In genomic region chr10:1158066-1158465, GRCh38 we compare ENCODE assay signal across 29 cellular contexts.
"Had no signal": no experiment of that assay in that cellular context is flagged by ENCODE, and none has a peak within 500 bp of the region (broad histone marks: within the 10 kb centered on the region; RNA-seq: fewer than 3 reads in every experiment).

No MANE protein-coding gene starts in this region.

- H3K27me3 ChIP-seq: brain microvascular endothelial cell, colonic mucosa, dorsolateral prefrontal cortex, foreskin keratinocyte, gastrocnemius medialis, heart left ventricle had no signal

- DNase-seq: activated CD4-positive, alpha-beta memory T cell treated with anti-CD3 and anti-CD28 coated beads for 36 hours; activated CD4-positive, alpha-beta T cell treated with anti-CD3 and anti-CD28 coated beads for 36 hours; activated CD4-positive, alpha-beta T cell treated with anti-CD3 and anti-CD28 coated beads, Interleukin-2, amount 10 ng/mL, durations not matched to agents 24 days and 14 days; activated CD4-positive, CD25-positive, alpha-beta regulatory T cell; activated CD8-positive, alpha-beta memory T cell treated with anti-CD3 and anti-CD28 coated beads, Interleukin-2, amount 50 U/mL, for 4 hours; activated CD8-positive, alpha-beta T cell treated with anti-CD3 and anti-CD28 coated beads, Interleukin-2, amount 10 ng/mL, durations not matched to agents 7 days and 5 days; activated gamma-delta T cell treated with Interleukin-2 at 50 U/mL for 16 hours; activated naive CD4-positive, alpha-beta T cell treated with anti-CD3 and anti-CD28 coated beads, Interleukin-2, amount 50 U/mL, for 16 hours; activated naive CD4-positive, alpha-beta T cell treated with Interleukin-2 at 50 U/mL for 16 hours; activated T-cell treated with anti-CD3 and anti-CD28 coated beads, Interleukin-2, amount 50 U/mL, for 1 hour; activated T-cell treated with anti-CD3 and anti-CD28 coated beads, Interleukin-2, amount 50 U/mL, for 48 hours; amniotic stem cell; anterior cingulate cortex; brain microvascular endothelial cell; caudate nucleus; colonic mucosa; effector memory CD4-positive, alpha-beta T cell; endodermal cell; foreskin keratinocyte; gastrocnemius medialis; glutamatergic neuron; T-helper 2 cell had no signal

- ATAC-seq: activated CD4-positive, alpha-beta T cell treated with anti-CD3 and anti-CD28 coated beads for 36 hours; activated CD8-positive, alpha-beta memory T cell treated with anti-CD3 and anti-CD28 coated beads, Interleukin-2, amount 10 ng/mL, durations not matched to agents 7 days and 5 days; activated CD8-positive, alpha-beta T cell treated with anti-CD3 and anti-CD28 coated beads, Interleukin-2, amount 10 ng/mL, durations not matched to agents 7 days and 5 days; esophagus mucosa; foreskin keratinocyte; gastrocnemius medialis; heart left ventricle had no signal

- H3K36me3 ChIP-seq: brain microvascular endothelial cell, colonic mucosa, gastrocnemius medialis, heart left ventricle had no signal

- H3K4me1 ChIP-seq: colonic mucosa, foreskin keratinocyte, gastrocnemius medialis, heart left ventricle had no signal

- H3K9me3 ChIP-seq: colonic mucosa, gastrocnemius medialis, heart left ventricle had no signal

- H3K27ac ChIP-seq: brain microvascular endothelial cell, colonic mucosa, dorsolateral prefrontal cortex, foreskin keratinocyte, gastrocnemius medialis, heart left ventricle had no signal

- H3K4me1 Mint-ChIP-seq: activated CD4-positive, alpha-beta T cell treated with anti-CD3 and anti-CD28 coated beads for 36 hours; activated CD4-positive, alpha-beta T cell treated with anti-CD3 and anti-CD28 coated beads, Interleukin-2, amount 10 ng/mL, durations not matched to agents 24 days and 14 days; activated CD8-positive, alpha-beta memory T cell treated with anti-CD3 and anti-CD28 coated beads, Interleukin-2, amount 10 ng/mL, durations not matched to agents 7 days and 5 days had no signal

- H3K9me3 Mint-ChIP-seq: activated CD4-positive, alpha-beta memory T cell treated with anti-CD3 and anti-CD28 coated beads for 36 hours; activated CD4-positive, alpha-beta T cell treated with anti-CD3 and anti-CD28 coated beads, Interleukin-2, amount 10 ng/mL, durations not matched to agents 24 days and 14 days; activated T-helper 1 cell treated with anti-CD3 and anti-CD28 coated beads, Interleukin-12 subunit alpha, Interleukin-12 subunit beta, Interleukin-2, Interleukin-4 antibody, amounts not matched to agents 30 ng/mL and 10 ng/mL and 1 ng/mL, durations not matched to agents 14 hours and 24 hours and 36 hours; activated T-helper 2 cell treated with anti-CD3 and anti-CD28 coated beads, Interferon-gamma antibody, Interleukin-2, Interleukin-4, amounts not matched to agents 10 μg/mL and 5 μg/mL and 100 μg/mL, durations not matched to agents 14 hours and 24 hours and 36 hours; endodermal cell had no signal

- H3K27ac Mint-ChIP-seq: activated CD4-positive, alpha-beta memory T cell treated with anti-CD3 and anti-CD28 coated beads for 36 hours; activated CD4-positive, alpha-beta T cell treated with anti-CD3 and anti-CD28 coated beads for 36 hours; activated CD4-positive, alpha-beta T cell treated with anti-CD3 and anti-CD28 coated beads, Interleukin-2, amount 10 ng/mL, durations not matched to agents 24 days and 14 days; activated CD8-positive, alpha-beta memory T cell treated with anti-CD3 and anti-CD28 coated beads, Interleukin-2, amount 10 ng/mL, durations not matched to agents 7 days and 5 days; activated CD8-positive, alpha-beta T cell treated with anti-CD3 and anti-CD28 coated beads, Interleukin-2, amount 10 ng/mL, durations not matched to agents 7 days and 5 days; activated naive CD8-positive, alpha-beta T cell; activated T-helper 1 cell treated with anti-CD3 and anti-CD28 coated beads, Interleukin-12 subunit alpha, Interleukin-12 subunit beta, Interleukin-2, Interleukin-4 antibody, amounts not matched to agents 30 ng/mL and 10 ng/mL and 1 ng/mL, durations not matched to agents 14 hours and 24 hours and 36 hours; activated T-helper 2 cell treated with anti-CD3 and anti-CD28 coated beads, Interferon-gamma antibody, Interleukin-2, Interleukin-4, amounts not matched to agents 10 μg/mL and 5 μg/mL and 100 μg/mL, durations not matched to agents 14 hours and 24 hours and 36 hours; endodermal cell had no signal

- H3K4me3 ChIP-seq: colonic mucosa, dorsolateral prefrontal cortex, gastrocnemius medialis had no signal

- H3K36me3 Mint-ChIP-seq: activated CD4-positive, alpha-beta memory T cell treated with anti-CD3 and anti-CD28 coated beads for 36 hours; activated CD8-positive, alpha-beta memory T cell treated with anti-CD3 and anti-CD28 coated beads, Interleukin-2, amount 10 ng/mL, durations not matched to agents 7 days and 5 days; activated naive CD8-positive, alpha-beta T cell had no signal

- H3K4me3 Mint-ChIP-seq: activated CD4-positive, alpha-beta memory T cell treated with anti-CD3 and anti-CD28 coated beads for 36 hours; activated CD4-positive, alpha-beta T cell treated with anti-CD3 and anti-CD28 coated beads for 36 hours; activated CD4-positive, alpha-beta T cell treated with anti-CD3 and anti-CD28 coated beads, Interleukin-2, amount 10 ng/mL, durations not matched to agents 24 days and 14 days; activated CD8-positive, alpha-beta memory T cell treated with anti-CD3 and anti-CD28 coated beads, Interleukin-2, amount 10 ng/mL, durations not matched to agents 7 days and 5 days; activated CD8-positive, alpha-beta T cell treated with anti-CD3 and anti-CD28 coated beads, Interleukin-2, amount 10 ng/mL, durations not matched to agents 7 days and 5 days; activated naive CD8-positive, alpha-beta T cell; activated T-helper 1 cell treated with anti-CD3 and anti-CD28 coated beads, Interleukin-12 subunit alpha, Interleukin-12 subunit beta, Interleukin-2, Interleukin-4 antibody, amounts not matched to agents 30 ng/mL and 10 ng/mL and 1 ng/mL, durations not matched to agents 14 hours and 24 hours and 36 hours; endodermal cell had no signal

- H3K27me3 Mint-ChIP-seq: activated CD4-positive, alpha-beta T cell treated with anti-CD3 and anti-CD28 coated beads for 36 hours; activated naive CD8-positive, alpha-beta T cell had no signal
